12 cellular contexts compared by ENCODE assay signal in the genomic region with DNA sequence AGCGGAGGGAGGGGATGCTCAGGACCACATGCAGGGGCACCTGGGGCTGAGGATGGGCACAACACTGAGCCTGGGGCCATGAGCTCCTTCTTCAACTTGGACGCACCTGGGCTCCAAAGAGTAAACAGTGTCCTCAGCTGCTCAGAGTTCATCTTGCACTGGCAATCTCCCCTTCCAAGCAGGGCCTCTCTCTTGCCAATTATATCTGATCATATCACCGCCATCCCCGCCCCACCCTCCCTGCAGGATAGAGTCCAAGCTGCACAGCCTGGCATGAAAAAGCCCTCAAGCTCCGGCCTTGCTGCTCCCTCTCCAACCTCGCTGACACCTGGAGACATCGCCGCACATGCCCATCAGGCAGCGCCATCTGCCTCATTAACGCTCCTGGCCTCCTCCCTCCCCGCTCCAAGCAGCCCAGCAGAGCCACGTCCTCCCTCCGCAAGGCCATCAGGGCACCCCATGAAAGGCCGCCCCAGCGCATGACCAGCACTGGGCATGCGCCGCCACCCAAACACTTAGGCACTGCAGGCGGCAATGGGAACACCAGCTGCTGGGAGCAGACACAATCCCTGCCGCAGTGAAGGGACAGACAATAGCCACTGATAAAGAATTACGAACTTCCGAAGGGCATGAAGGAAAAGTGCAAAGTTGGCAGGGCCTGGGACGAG.
DNase-seq lines count a peak whose midpoint lies in the region; ATAC-seq and TF ChIP-seq lines count a peak whose summit lies in the region.
"Had no signal": no experiment of that assay in that cellular context is flagged by ENCODE, and none has a peak within 500 bp of the region (broad histone marks: within the 10 kb centered on the region; RNA-seq: fewer than 3 reads in every experiment).

No MANE protein-coding gene starts in this region.

- H3K4me3 ChIP-seq in esophagus muscularis mucosa (no peak overlapping the region), sigmoid colon (no peak overlapping the region)
- H3K4me3 ChIP-seq: GM23248 had no signal

- no peaks in the 10 kb centered on the region for H3K9me3 ChIP-seq in esophagus muscularis mucosa
- H3K9me3 ChIP-seq in sigmoid colon, result no peaks in the 10 kb centered on the region
- no peaks in the 10 kb centered on the region for H3K9me3 ChIP-seq in CD4-positive, alpha-beta T cell (ENCODE audit: control insufficient read depth, low read length)

- peak; percentile 55 for DNase-seq in HT-29 (ENCODE audit: low spot score)
- DNase-seq in NCI-H510A (lab: John Stamatoyannopoulos, UW), result peak; percentile 85
- DNase-seq in esophagus muscularis mucosa (ENCODE audit: extremely low spot score), result no peak
- no peak for DNase-seq in sigmoid colon
- DNase-seq in T-helper 1 cell, result no peak
- no peak for DNase-seq in CD4-positive, alpha-beta T cell
- no peak for DNase-seq in stimulated activated CD4-positive, alpha-beta T cell treated with anti-CD3 and anti-CD28 coated beads, Interleukin-12 subunit alpha, Interleukin-12 subunit beta, amount 100 ng/mL, for 4 hours
- DNase-seq: activated B cell treated with CpG ODN at 0.5 μM for 24 hours; activated naive CD4-positive, alpha-beta T cell treated with anti-CD3 and anti-CD28 coated beads for 36 hours; EL; GM23248 had no signal

- H3K27ac ChIP-seq in esophagus muscularis mucosa (replicated peaks in 1 of 4) (peak overlapping the region; percentile 84 to 90 (median 88)), sigmoid colon (peak overlapping the region; percentile 41 to 87 (median 58))
- no peak overlapping the region for H3K27ac ChIP-seq in CD4-positive, alpha-beta T cell (ENCODE audit: low read depth, low read length)

- H3K4me1 ChIP-seq in esophagus muscularis mucosa, result peaks cover 100% of the 10 kb centered on the region in 4 donors
- peaks cover 4 to 77% (median 71%) of the 10 kb centered on the region in 4 donors for H3K4me1 ChIP-seq in sigmoid colon

- TF ChIP-seq EP300 in esophagus muscularis mucosa (IDR thresholded peaks at IDR 0.05) (no peak), sigmoid colon (IDR thresholded peaks at IDR 0.05) (no peak)

- H3K4me1 Mint-ChIP-seq in CD4-positive, alpha-beta T cell (ENCODE audit: low read depth), result peaks cover 10% of the 10 kb centered on the region

- TF ChIP-seq CTCF in esophagus muscularis mucosa (IDR thresholded peaks at IDR 0.05) (no peak), sigmoid colon (IDR thresholded peaks at IDR 0.05) (no peak)
- no peak for TF ChIP-seq CTCF in CD4-positive, alpha-beta T cell (IDR thresholded peaks at IDR 0.05)

- H3K27me3 ChIP-seq in esophagus muscularis mucosa, result no peaks in the 10 kb centered on the region
- H3K27me3 ChIP-seq in sigmoid colon, result no peaks in the 10 kb centered on the region
- no peaks in the 10 kb centered on the region for H3K27me3 ChIP-seq in CD4-positive, alpha-beta T cell (ENCODE audit: control insufficient read depth, insufficient read depth, low read length)

- 91% methylated on average over 22 of the region's 22 CpGs for WGBS in esophagus muscularis mucosa
- WGBS in sigmoid colon, 2 donors, result 50 to 82% methylated on average over 22 of the region's 22 CpGs

- ATAC-seq in GM21447 (IDR thresholded peaks at IDR 0.05; ENCODE audit: unreplicated experiment), result no peak
- no peak for ATAC-seq in CD4-positive, alpha-beta T cell (ENCODE audit: poor library complexity)

- no peaks in the 10 kb centered on the region for H3K27me3 Mint-ChIP-seq in CD4-positive, alpha-beta T cell
- H3K27me3 Mint-ChIP-seq: activated B cell treated with CpG ODN at 0.5 μM for 24 hours had no signal

- CTCF ChIA-PET in CD4-positive, alpha-beta T cell (lab: Charles Lee), result no interaction called here

- H3K27ac Mint-ChIP-seq in CD4-positive, alpha-beta T cell, result no peak overlapping the region
- H3K27ac Mint-ChIP-seq: activated B cell treated with CpG ODN at 0.5 μM for 24 hours; activated naive CD4-positive, alpha-beta T cell treated with anti-CD3 and anti-CD28 coated beads for 36 hours had no signal

- no peaks in the 10 kb centered on the region for H3K9me3 Mint-ChIP-seq in CD4-positive, alpha-beta T cell
- H3K9me3 Mint-ChIP-seq: activated B cell treated with CpG ODN at 0.5 μM for 24 hours; activated naive CD4-positive, alpha-beta T cell treated with anti-CD3 and anti-CD28 coated beads for 36 hours had no signal

- H3K36me3 ChIP-seq in esophagus muscularis mucosa, result peaks cover 0 to 19% (median 0%) of the 10 kb centered on the region in 4 donors
- peaks cover 0 to 17% (median 7%) of the 10 kb centered on the region in 4 donors for H3K36me3 ChIP-seq in sigmoid colon

- TF ChIP-seq POLR2A in esophagus muscularis mucosa (IDR thresholded peaks at IDR 0.05; ENCODE audit: low read depth) (no peak), sigmoid colon (IDR thresholded peaks at IDR 0.05) (no peak)

- peaks cover 3% of the 10 kb centered on the region for H3K36me3 Mint-ChIP-seq in CD4-positive, alpha-beta T cell (ENCODE audit: low read depth)

- POLR2A ChIA-PET in CD4-positive, alpha-beta T cell (lab: Charles Lee), result interaction anchor here (0.6 kb wide), 1 partner anchor 307 kb away, joined by 3 read pairs; no protein-coding TSS in a partner anchor

- H3K4me3 Mint-ChIP-seq in CD4-positive, alpha-beta T cell, result no peak overlapping the region
- H3K4me3 Mint-ChIP-seq: activated B cell treated with CpG ODN at 0.5 μM for 24 hours; activated naive CD4-positive, alpha-beta T cell treated with anti-CD3 and anti-CD28 coated beads for 36 hours had no signal

- intact Hi-C loops in esophagus muscularis mucosa (cut with DNase I) (no loop called here), sigmoid colon (cut with DNase I) (no loop called here)
- intact Hi-C loops in CD4-positive, alpha-beta T cell (cut with DNase I, micrococcal nuclease), result no loop called here

Comparison
In these comparisons a context has a peak if more than half of its experiments do, and no peak if none do; other contexts are left out.
1. DNase-seq: peak in HT-29 (single experiment) and NCI-H510A (single experiment); none in esophagus muscularis mucosa (single experiment), sigmoid colon (single experiment), T-helper 1 cell (0 of 5), CD4-positive, alpha-beta T cell (0 of 10) and stimulated activated CD4-positive, alpha-beta T cell treated with anti-CD3 and anti-CD28 coated beads, Interleukin-12 subunit alpha, Interleukin-12 subunit beta, amount 100 ng/mL, for 4 hours (single experiment).